In genomic region chrX:47191331-47191730, GRCh38 we compare ENCODE assay signal across 8 cellular contexts. TPM values are rescaled to one million over a fixed set of nuclear protein-coding genes. Genes with fewer than 3 reads are reported as not detected.
DNase-seq lines count a peak whose midpoint lies in the region; ATAC-seq and TF ChIP-seq lines count a peak whose summit lies in the region.

No MANE protein-coding gene starts in this region.

- TF ChIP-seq POLR2A in Peyer's patch (IDR thresholded peaks at IDR 0.05), result no peak

- H3K9me3 ChIP-seq in Peyer's patch (no peaks in the 10 kb centered on the region), iPS DF 6.9 (ENCODE audit: control insufficient read depth, insufficient read depth, low read length) (no peaks in the 10 kb centered on the region)

- TF ChIP-seq CTCF in Peyer's patch (IDR thresholded peaks at IDR 0.05), result no peak

- H3K36me3 ChIP-seq in Peyer's patch (peaks cover 0 to 4% (median 0%) of the 10 kb centered on the region in 3 donors), iPS DF 6.9 (ENCODE audit: control insufficient read depth, insufficient read depth, low read length) (peaks cover 2% of the 10 kb centered on the region; the same call in 1 of the 2 replicates)

- peak; percentile 32 for DNase-seq in DMS153 (lab: John Stamatoyannopoulos, UW)
- no peak for DNase-seq in DMS153 treated with DMSO at 0.1 percent for 48 hours (lab: John Stamatoyannopoulos, UW; ENCODE audit: unreplicated experiment)
- DNase-seq in Peyer's patch, result peak; percentile 47 to 79 (median 56)
- DNase-seq in activated naive CD4-positive, alpha-beta T cell treated with Interleukin-2 at 50 U/mL for 16 hours, result peak; percentile 60
- DNase-seq in iPS DF 6.9 (ENCODE audit: low read depth, low spot score), result no peak
- peak; percentile 25 to 37 for DNase-seq in stimulated activated CD4-positive, alpha-beta T cell treated with anti-CD3 and anti-CD28 coated beads, Interleukin-1b, Interleukin-23, amount 100 ng/mL, for 4 hours (ENCODE audit: low read depth in 2 of 2)
- no peak for DNase-seq in HuH-7 (ENCODE audit: low spot score)

- peak overlapping the region; percentile 46 to 58 (median 52) for H3K4me3 ChIP-seq in Peyer's patch
- H3K4me3 ChIP-seq in iPS DF 6.9 (ENCODE audit: low read length), result peak overlapping the region; percentile 70

- H3K27me3 ChIP-seq in Peyer's patch (no peaks in the 10 kb centered on the region), iPS DF 6.9 (ENCODE audit: control insufficient read depth, insufficient read depth, low read length) (no peaks in the 10 kb centered on the region)

- ATAC-seq in GM19463 (IDR thresholded peaks at IDR 0.05; ENCODE audit: unreplicated experiment), result no peak

- WGBS in iPS DF 6.9 (ENCODE audit: insufficient coverage, insufficient read length), result no CpG with 5 or more reads among the region's 26 CpGs

- H3K4me1 ChIP-seq in Peyer's patch (peaks cover 0 to 19% (median 4%) of the 10 kb centered on the region in 4 donors), iPS DF 6.9 (ENCODE audit: control insufficient read depth, insufficient read depth, low read length) (peaks cover 4% of the 10 kb centered on the region; the same call in 1 of the 2 replicates)

- H3K27ac ChIP-seq in Peyer's patch (peak overlapping the region; percentile 53 to 80 (median 65)), iPS DF 6.9 (ENCODE audit: low read length) (no peak overlapping the region)

RNA-seq across cellular contexts. Expression of gene UBA1, which starts 2.3 kb away (rescaled TPM):
- total RNA-seq in Peyer's patch, result 100 to 1,000 TPM; 114 to 203 (median 146) TPM

RNA-seq across cellular contexts. Expression of gene CDK16, which starts 27.1 kb away (rescaled TPM):
- 100 to 1,000 TPM; 118 to 188 (median 154) TPM for total RNA-seq in Peyer's patch

RNA-seq across cellular contexts. Expression of gene USP11, which starts 41.5 kb away (rescaled TPM):
- 10 to 100 TPM; 19.8 to 66.8 (median 27.3) TPM for total RNA-seq in Peyer's patch

RNA-seq across cellular contexts. Expression of gene RBM10, which starts 46.3 kb away (rescaled TPM):
- total RNA-seq in Peyer's patch, result 10 to 100 TPM; 24.9 to 47.0 (median 35.3) TPM

RNA-seq across cellular contexts. Expression of gene NDUFB11, which starts 46.8 kb away (rescaled TPM):
- 10 to 100 TPM; 42.6 to 60.2 (median 53.5) TPM for total RNA-seq in Peyer's patch

Comparison
In these comparisons a context has a peak if more than half of its experiments do, and no peak if none do; other contexts are left out.
1. DNase-seq: peak in DMS153 (single experiment), Peyer's patch (3 of 3), activated naive CD4-positive, alpha-beta T cell treated with Interleukin-2 at 50 U/mL for 16 hours (single experiment) and stimulated activated CD4-positive, alpha-beta T cell treated with anti-CD3 and anti-CD28 coated beads, Interleukin-1b, Interleukin-23, amount 100 ng/mL, for 4 hours (2 of 2); none in DMS153 treated with DMSO at 0.1 percent for 48 hours (single experiment), iPS DF 6.9 (single experiment) and HuH-7 (single experiment).